Comparison of ENCODE assay signal across 16 cellular contexts in genomic region chr22:27896251-27896650, GRCh38. TPM values are rescaled to one million over a fixed set of nuclear protein-coding genes. Genes with fewer than 3 reads are reported as not detected.
DNase-seq lines count a peak whose midpoint lies in the region; ATAC-seq lines count a peak whose summit lies in the region.
"Had no signal": no experiment of that assay in that cellular context is flagged by ENCODE, and none has a peak within 500 bp of the region (broad histone marks: within the 10 kb centered on the region; RNA-seq: fewer than 3 reads in every experiment).

No MANE protein-coding gene starts in this region.

- peak overlapping the region in 1 of 2 donors; percentile 32 for H3K4me3 Mint-ChIP-seq in activated T-cell treated with anti-CD3 and anti-CD28 coated beads, Interleukin-2, amount 50 U/mL, for 72 hours
- H3K4me3 Mint-ChIP-seq: activated CD4-positive, alpha-beta T cell treated with anti-CD3 and anti-CD28 coated beads, Interleukin-2, amount 10 ng/mL, durations not matched to agents 7 days and 5 days; endodermal cell had no signal

- H3K27me3 Mint-ChIP-seq in activated T-cell treated with anti-CD3 and anti-CD28 coated beads, Interleukin-2, amount 50 U/mL, for 72 hours (ENCODE audit: low read depth) = no peaks in the 10 kb centered on the region
- H3K27me3 Mint-ChIP-seq: activated CD4-positive, alpha-beta T cell treated with anti-CD3 and anti-CD28 coated beads, Interleukin-2, amount 10 ng/mL, durations not matched to agents 7 days and 5 days had no signal

- peak in 1 of 2 donors; percentile 80 for ATAC-seq in activated T-cell treated with anti-CD3 and anti-CD28 coated beads, Interleukin-2, amount 50 U/mL, for 72 hours (replicated peaks in 1 of 2)
- ATAC-seq in GM19455 (IDR thresholded peaks at IDR 0.05; ENCODE audit: unreplicated experiment) (peak; percentile 49), HG03095 (IDR thresholded peaks at IDR 0.05; ENCODE audit: unreplicated experiment) (peak; percentile 54), left lobe of liver (peak; percentile 34), GM21717 (IDR thresholded peaks at IDR 0.05; ENCODE audit: unreplicated experiment) (no peak)
- ATAC-seq: gastrocnemius medialis had no signal

- H3K4me1 Mint-ChIP-seq in activated T-cell treated with anti-CD3 and anti-CD28 coated beads, Interleukin-2, amount 50 U/mL, for 72 hours (ENCODE audit: low read depth) = peaks cover 8% of the 10 kb centered on the region

- peak in 1 of 2 donors; percentile 49 for DNase-seq in activated T-cell treated with anti-CD3 and anti-CD28 coated beads, Interleukin-2, amount 50 U/mL, for 72 hours
- DNase-seq in activated T-cell treated with anti-CD3 and anti-CD28 coated beads, Interleukin-2, amount 50 U/mL, for 1 hour = no peak
- DNase-seq in left lobe of liver (ENCODE audit: low spot score) = no peak
- DNase-seq in NCI-H526 (lab: John Stamatoyannopoulos, UW) = no peak
- DNase-seq in NCI-H1694 treated with DMSO at 0.1 percent for 48 hours (lab: John Stamatoyannopoulos, UW) = no peak
- DNase-seq: ACHN; activated CD4-positive, alpha-beta T cell treated with anti-CD3 and anti-CD28 coated beads, Interleukin-2, amount 10 ng/mL, durations not matched to agents 7 days and 5 days; COR-L47; endodermal cell; gastrocnemius medialis; MV-4-11; NCI-H2227 treated with DMSO at 0.1 percent for 48 hours; stimulated activated CD4-positive, alpha-beta T cell treated with anti-CD3 and anti-CD28 coated beads, Interleukin-1b, Interleukin-23, amount 100 ng/mL, for 48 hours had no signal

- H3K36me3 Mint-ChIP-seq in activated T-cell treated with anti-CD3 and anti-CD28 coated beads, Interleukin-2, amount 50 U/mL, for 72 hours (ENCODE audit: insufficient read depth in 2 of 2) = peaks cover 15 to 36% of the 10 kb centered on the region in 2 donors

- H3K27ac Mint-ChIP-seq in activated T-cell treated with anti-CD3 and anti-CD28 coated beads, Interleukin-2, amount 50 U/mL, for 72 hours = peak overlapping the region; percentile 48
- H3K27ac Mint-ChIP-seq: activated CD4-positive, alpha-beta T cell treated with anti-CD3 and anti-CD28 coated beads, Interleukin-2, amount 10 ng/mL, durations not matched to agents 7 days and 5 days had no signal

- H3K9me3 Mint-ChIP-seq in activated T-cell treated with anti-CD3 and anti-CD28 coated beads, Interleukin-2, amount 50 U/mL, for 72 hours = no peaks in the 10 kb centered on the region
- H3K9me3 Mint-ChIP-seq: activated CD4-positive, alpha-beta T cell treated with anti-CD3 and anti-CD28 coated beads, Interleukin-2, amount 10 ng/mL, durations not matched to agents 7 days and 5 days; endodermal cell had no signal

RNA-seq across cellular contexts. Expression of gene PITPNB, which starts 22.8 kb away (rescaled TPM):
- 100 to 1,000 TPM in 1 of 2 donors, 10 to 100 TPM in 1; 97.2 to 102 TPM for total RNA-seq in activated T-cell treated with anti-CD3 and anti-CD28 coated beads, Interleukin-2, amount 50 U/mL, for 72 hours
- 30.6 TPM for total RNA-seq in left lobe of liver
